Comparison of ENCODE assay signal across 10 cellular contexts in genomic region chr6:21808551-21809181, GRCh38.
DNase-seq lines count a peak whose midpoint lies in the region; ATAC-seq and TF ChIP-seq lines count a peak whose summit lies in the region.
"Had no signal": no experiment of that assay in that cellular context is flagged by ENCODE, and none has a peak within 500 bp of the region (broad histone marks: within the 10 kb centered on the region; RNA-seq: fewer than 3 reads in every experiment).

No MANE protein-coding gene starts in this region.

- H3K4me1 ChIP-seq in ascending aorta (peaks cover 0 to 4% of the 10 kb centered on the region in 2 donors), subcutaneous abdominal adipose tissue (ENCODE audit: control insufficient read depth in 5 of 5, insufficient read depth in 5 of 5, low read length in 5 of 5) (peaks cover 4 to 30% (median 24%) of the 10 kb centered on the region in 5 donors)

- ATAC-seq in left colon (peak; percentile 96), GM18870 (IDR thresholded peaks at IDR 0.05; ENCODE audit: unreplicated experiment) (no peak), GM21360 (IDR thresholded peaks at IDR 0.05; ENCODE audit: unreplicated experiment) (no peak)
- no peak for ATAC-seq in stimulated activated naive CD8-positive, alpha-beta T cell treated with anti-CD3 and anti-CD28 coated beads, Interleukin-15, Interleukin-2, amounts not matched to agents 100 U/mL and 50 U/mL, for 24 hours

- H3K36me3 ChIP-seq in ascending aorta (no peaks in the 10 kb centered on the region), subcutaneous abdominal adipose tissue (ENCODE audit: control insufficient read depth in 5 of 5, insufficient read depth in 5 of 5, low read length in 5 of 5) (no peaks in the 10 kb centered on the region)

- H3K27ac ChIP-seq in ascending aorta: peak overlapping the region; percentile 53 to 59
- H3K27ac ChIP-seq in subcutaneous abdominal adipose tissue (ENCODE audit: low read depth, low read length): peak overlapping the region; percentile 80

- intact Hi-C loops in ascending aorta (cut with DNase I) (no loop called here), left colon (cut with DNase I, micrococcal nuclease) (no loop called here)

- no peak for TF ChIP-seq CTCF in ascending aorta (IDR thresholded peaks at IDR 0.05)

- DNase-seq in LHCN-M2 (ENCODE audit: low read depth) (peak; percentile 41), ascending aorta (ENCODE audit: low spot score in 2 of 2) (no peak), left colon (peak; percentile 50 to 55)
- no peak for DNase-seq in effector CD4-positive, alpha-beta T cell
- no peak for DNase-seq in stimulated activated naive CD8-positive, alpha-beta T cell treated with anti-CD3 and anti-CD28 coated beads, Interleukin-15, Interleukin-2, amounts not matched to agents 100 U/mL and 50 U/mL, for 24 hours
- DNase-seq: activated gamma-delta T cell treated with Interleukin-2 at 50 U/mL for 16 hours had no signal

- H3K9me3 ChIP-seq in ascending aorta: no peaks in the 10 kb centered on the region
- H3K9me3 ChIP-seq in subcutaneous abdominal adipose tissue (ENCODE audit: control insufficient read depth in 5 of 5, low read length in 5 of 5): no peaks in the 10 kb centered on the region

- peak overlapping the region in 1 of 2 donors; percentile 0 for H3K4me3 ChIP-seq in ascending aorta
- H3K4me3 ChIP-seq in subcutaneous abdominal adipose tissue (ENCODE audit: low read depth in 1 of 5, low read length in 5 of 5): peak overlapping the region; percentile 9 to 56 (median 37)
- H3K4me3 ChIP-seq: skin epidermis had no signal

- H3K27me3 ChIP-seq in ascending aorta (no peaks in the 10 kb centered on the region), subcutaneous abdominal adipose tissue (ENCODE audit: control insufficient read depth in 5 of 5, insufficient read depth in 4 of 5, low read length in 5 of 5) (no peaks in the 10 kb centered on the region)

- H3K9ac ChIP-seq in subcutaneous abdominal adipose tissue (ENCODE audit: low read length in 5 of 5): peak overlapping the region in 3 of 5 donors; percentile 0 to 40 (median 37)

Comparison
In these comparisons a context has a peak if more than half of its experiments do, and no peak if none do; other contexts are left out.
1. DNase-seq: peak in LHCN-M2 (single experiment) and left colon (2 of 2); none in ascending aorta (0 of 2), effector CD4-positive, alpha-beta T cell (single experiment) and stimulated activated naive CD8-positive, alpha-beta T cell treated with anti-CD3 and anti-CD28 coated beads, Interleukin-15, Interleukin-2, amounts not matched to agents 100 U/mL and 50 U/mL, for 24 hours (single experiment).